1 cellular context compared by ENCODE assay signal in genomic region chr15:101251830-101252820, GRCh38.
TF ChIP-seq lines count a peak whose summit lies in the region.

CHSY1 (minus strand) TSS chr15:101252048; CDS start chr15:101251456, 592 bp downstream.

TF ChIP-seq in HepG2, 621 proteins besides CTCF, POLR2A, EP300 and RAD21 (continued from another document and continues in another):
- no peak for TF ChIP-seq PLRG1 (conservative IDR thresholded peaks at IDR 0.05)
- no peak for TF ChIP-seq ZNF335 (CRISPR knock-in tag; IDR thresholded peaks at IDR 0.05)
- peak; percentile 54; the same call in 1 of the 2 replicates for TF ChIP-seq ZGPAT (CRISPR knock-in tag; IDR thresholded peaks at IDR 0.05)
- TF ChIP-seq NONO (IDR thresholded peaks at IDR 0.05): no peak
- peak; percentile 29; the same call in 1 of the 2 replicates for TF ChIP-seq NONO (CRISPR knock-in tag; conservative IDR thresholded peaks at IDR 0.05)
- no peak for TF ChIP-seq ZNF672 (CRISPR knock-in tag; IDR thresholded peaks at IDR 0.05)
- peak; percentile 57; the same call in 1 of the 2 replicates for TF ChIP-seq ZBTB14 (CRISPR knock-in tag; IDR thresholded peaks at IDR 0.05)
- TF ChIP-seq POGZ (CRISPR knock-in tag; IDR thresholded peaks at IDR 0.05): peak; percentile 51; the same call in 1 of the 2 replicates
- TF ChIP-seq ASH2L (IDR thresholded peaks at IDR 0.05; ENCODE audit: insufficient read length, low read depth, low read length): peak; percentile 56
- TF ChIP-seq, protein P1, sequence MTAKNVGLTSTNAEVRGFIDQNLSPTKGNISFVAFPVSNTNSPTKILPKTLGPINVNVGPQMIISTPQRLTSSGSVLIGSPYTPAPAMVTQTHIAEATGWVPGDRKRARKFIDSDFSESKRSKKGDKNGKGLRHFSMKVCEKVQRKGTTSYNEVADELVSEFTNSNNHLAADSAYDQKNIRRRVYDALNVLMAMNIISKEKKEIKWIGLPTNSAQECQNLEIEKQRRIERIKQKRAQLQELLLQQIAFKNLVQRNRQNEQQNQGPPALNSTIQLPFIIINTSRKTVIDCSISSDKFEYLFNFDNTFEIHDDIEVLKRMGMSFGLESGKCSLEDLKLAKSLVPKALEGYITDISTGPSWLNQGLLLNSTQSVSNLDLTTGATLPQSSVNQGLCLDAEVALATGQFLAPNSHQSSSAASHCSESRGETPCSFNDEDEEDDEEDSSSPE (CRISPR knock-in tag; IDR thresholded peaks at IDR 0.05): peak; percentile 58
- peak; percentile 83 for TF ChIP-seq GATAD1 (CRISPR knock-in tag; IDR thresholded peaks at IDR 0.05)
- TF ChIP-seq SAP130 (CRISPR knock-in tag; IDR thresholded peaks at IDR 0.05; ENCODE audit: low read depth): peak; percentile 70
- peak; percentile 64 for TF ChIP-seq THAP11 (CRISPR knock-in tag; IDR thresholded peaks at IDR 0.05)
- TF ChIP-seq GPN1 (CRISPR knock-in tag; IDR thresholded peaks at IDR 0.05; ENCODE audit: borderline replicate concordance): 0 out of 2 replicates have a peak, but pooled peaks have one; percentile 38
- TF ChIP-seq, protein P2, sequence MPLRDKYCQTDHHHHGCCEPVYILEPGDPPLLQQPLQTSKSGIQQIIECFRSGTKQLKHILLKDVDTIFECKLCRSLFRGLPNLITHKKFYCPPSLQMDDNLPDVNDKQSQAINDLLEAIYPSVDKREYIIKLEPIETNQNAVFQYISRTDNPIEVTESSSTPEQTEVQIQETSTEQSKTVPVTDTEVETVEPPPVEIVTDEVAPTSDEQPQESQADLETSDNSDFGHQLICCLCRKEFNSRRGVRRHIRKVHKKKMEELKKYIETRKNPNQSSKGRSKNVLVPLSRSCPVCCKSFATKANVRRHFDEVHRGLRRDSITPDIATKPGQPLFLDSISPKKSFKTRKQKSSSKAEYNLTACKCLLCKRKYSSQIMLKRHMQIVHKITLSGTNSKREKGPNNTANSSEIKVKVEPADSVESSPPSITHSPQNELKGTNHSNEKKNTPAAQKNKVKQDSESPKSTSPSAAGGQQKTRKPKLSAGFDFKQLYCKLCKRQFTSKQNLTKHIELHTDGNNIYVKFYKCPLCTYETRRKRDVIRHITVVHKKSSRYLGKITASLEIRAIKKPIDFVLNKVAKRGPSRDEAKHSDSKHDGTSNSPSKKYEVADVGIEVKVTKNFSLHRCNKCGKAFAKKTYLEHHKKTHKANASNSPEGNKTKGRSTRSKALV (CRISPR knock-in tag; IDR thresholded peaks at IDR 0.05): peak; percentile 53; the same call in 1 of the 2 replicates
- peak; percentile 48 for TF ChIP-seq CEBPG (CRISPR knock-in tag; IDR thresholded peaks at IDR 0.05)
- TF ChIP-seq U2AF1 (optimal IDR thresholded peaks at IDR 0.05; ENCODE audit: low read depth, low read length): no peak
- 0 out of 2 replicates have a peak, but pooled peaks have one; percentile 48 for TF ChIP-seq ZBTB25 (CRISPR knock-in tag; IDR thresholded peaks at IDR 0.05)
- TF ChIP-seq, protein P3, sequence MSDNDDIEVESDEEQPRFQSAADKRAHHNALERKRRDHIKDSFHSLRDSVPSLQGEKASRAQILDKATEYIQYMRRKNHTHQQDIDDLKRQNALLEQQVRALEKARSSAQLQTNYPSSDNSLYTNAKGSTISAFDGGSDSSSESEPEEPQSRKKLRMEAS (IDR thresholded peaks at IDR 0.05): peak; percentile 78
- peak; percentile 81 for TF ChIP-seq DRAP1 (CRISPR knock-in tag; IDR thresholded peaks at IDR 0.05)
- TF ChIP-seq ZNF446 (CRISPR knock-in tag; IDR thresholded peaks at IDR 0.05): 0 out of 2 replicates have a peak, but pooled peaks have one; percentile 19
- TF ChIP-seq, protein P4, sequence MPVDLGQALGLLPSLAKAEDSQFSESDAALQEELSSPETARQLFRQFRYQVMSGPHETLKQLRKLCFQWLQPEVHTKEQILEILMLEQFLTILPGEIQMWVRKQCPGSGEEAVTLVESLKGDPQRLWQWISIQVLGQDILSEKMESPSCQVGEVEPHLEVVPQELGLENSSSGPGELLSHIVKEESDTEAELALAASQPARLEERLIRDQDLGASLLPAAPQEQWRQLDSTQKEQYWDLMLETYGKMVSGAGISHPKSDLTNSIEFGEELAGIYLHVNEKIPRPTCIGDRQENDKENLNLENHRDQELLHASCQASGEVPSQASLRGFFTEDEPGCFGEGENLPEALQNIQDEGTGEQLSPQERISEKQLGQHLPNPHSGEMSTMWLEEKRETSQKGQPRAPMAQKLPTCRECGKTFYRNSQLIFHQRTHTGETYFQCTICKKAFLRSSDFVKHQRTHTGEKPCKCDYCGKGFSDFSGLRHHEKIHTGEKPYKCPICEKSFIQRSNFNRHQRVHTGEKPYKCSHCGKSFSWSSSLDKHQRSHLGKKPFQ (CRISPR knock-in tag; IDR thresholded peaks at IDR 0.05; ENCODE audit: insufficient replicate concordance): peak; percentile 36
- TF ChIP-seq ZBTB7A (CRISPR knock-in tag; IDR thresholded peaks at IDR 0.05): no peak
- peak; percentile 47; the same call in 1 of the 2 replicates for TF ChIP-seq SALL2 (CRISPR knock-in tag; IDR thresholded peaks at IDR 0.05)
- TF ChIP-seq ZNF143 (CRISPR knock-in tag; IDR thresholded peaks at IDR 0.05): 0 out of 2 replicates have a peak, but pooled peaks have one; percentile 18
- 0 out of 2 replicates have a peak, but pooled peaks have one; percentile 31 for TF ChIP-seq MXD1 (CRISPR knock-in tag; IDR thresholded peaks at IDR 0.05)
- TF ChIP-seq ZNF331 (CRISPR knock-in tag; IDR thresholded peaks at IDR 0.05): 0 out of 2 replicates have a peak, but pooled peaks have one; percentile 31
- peak; percentile 59; the same call in 1 of the 2 replicates for TF ChIP-seq CEBPB (IDR thresholded peaks at IDR 0.05; ENCODE audit: borderline replicate concordance, low read depth, low read length)
- peak; percentile 83 for TF ChIP-seq YY1 (IDR thresholded peaks at IDR 0.05; ENCODE audit: insufficient read depth, insufficient replicate concordance, low read depth, low read length)
- TF ChIP-seq SPEN (CRISPR knock-in tag; IDR thresholded peaks at IDR 0.05; ENCODE audit: low read depth): peak; percentile 52; the same call in 1 of the 2 replicates
- TF ChIP-seq, protein P5, sequence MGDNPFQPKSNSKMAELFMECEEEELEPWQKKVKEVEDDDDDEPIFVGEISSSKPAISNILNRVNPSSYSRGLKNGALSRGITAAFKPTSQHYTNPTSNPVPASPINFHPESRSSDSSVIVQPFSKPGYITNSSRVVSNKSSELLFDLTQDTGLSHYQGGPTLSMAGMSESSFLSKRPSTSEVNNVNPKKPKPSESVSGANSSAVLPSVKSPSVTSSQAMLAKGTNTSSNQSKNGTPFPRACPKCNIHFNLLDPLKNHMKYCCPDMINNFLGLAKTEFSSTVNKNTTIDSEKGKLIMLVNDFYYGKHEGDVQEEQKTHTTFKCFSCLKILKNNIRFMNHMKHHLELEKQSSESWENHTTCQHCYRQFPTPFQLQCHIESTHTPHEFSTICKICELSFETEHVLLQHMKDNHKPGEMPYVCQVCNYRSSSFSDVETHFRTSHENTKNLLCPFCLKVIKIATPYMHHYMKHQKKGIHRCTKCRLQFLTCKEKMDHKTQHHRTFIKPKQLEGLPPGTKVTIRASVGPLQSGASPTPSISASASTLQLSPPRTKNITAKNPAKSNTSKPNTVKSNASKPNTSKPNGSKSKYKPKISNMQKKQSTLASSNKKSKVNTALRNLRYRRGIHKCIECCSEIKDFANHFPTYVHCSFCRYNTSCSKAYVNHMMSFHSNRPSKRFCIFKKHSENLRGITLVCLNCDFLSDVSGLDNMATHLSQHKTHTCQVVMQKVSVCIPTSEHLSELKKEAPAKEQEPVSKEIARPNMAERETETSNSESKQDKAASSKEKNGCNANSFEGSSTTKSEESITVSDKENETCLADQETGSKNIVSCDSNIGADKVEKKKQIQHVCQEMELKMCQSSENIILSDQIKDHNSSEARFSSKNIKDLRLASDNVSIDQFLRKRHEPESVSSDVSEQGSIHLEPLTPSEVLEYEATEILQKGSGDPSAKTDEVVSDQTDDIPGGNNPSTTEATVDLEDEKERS (CRISPR knock-in tag; IDR thresholded peaks at IDR 0.05): no peak
- TF ChIP-seq ZNF501 (CRISPR knock-in tag; IDR thresholded peaks at IDR 0.05): 0 out of 2 replicates have a peak, but pooled peaks have one; percentile 21
- TF ChIP-seq HNF4G (IDR thresholded peaks at IDR 0.05; ENCODE audit: borderline replicate concordance, low read depth, low read length): 0 out of 2 replicates have a peak, but pooled peaks have one; percentile 4
- TF ChIP-seq HNF4G (CRISPR knock-in tag; IDR thresholded peaks at IDR 0.05; ENCODE audit: borderline replicate concordance, low read depth): no peak
- peak; percentile 51; the same call in 1 of the 2 replicates for TF ChIP-seq TFDP1 (CRISPR knock-in tag; IDR thresholded peaks at IDR 0.05; ENCODE audit: borderline replicate concordance)
- no peak for TF ChIP-seq EEA1 (CRISPR knock-in tag; IDR thresholded peaks at IDR 0.05; ENCODE audit: borderline replicate concordance)
- TF ChIP-seq, protein P6, sequence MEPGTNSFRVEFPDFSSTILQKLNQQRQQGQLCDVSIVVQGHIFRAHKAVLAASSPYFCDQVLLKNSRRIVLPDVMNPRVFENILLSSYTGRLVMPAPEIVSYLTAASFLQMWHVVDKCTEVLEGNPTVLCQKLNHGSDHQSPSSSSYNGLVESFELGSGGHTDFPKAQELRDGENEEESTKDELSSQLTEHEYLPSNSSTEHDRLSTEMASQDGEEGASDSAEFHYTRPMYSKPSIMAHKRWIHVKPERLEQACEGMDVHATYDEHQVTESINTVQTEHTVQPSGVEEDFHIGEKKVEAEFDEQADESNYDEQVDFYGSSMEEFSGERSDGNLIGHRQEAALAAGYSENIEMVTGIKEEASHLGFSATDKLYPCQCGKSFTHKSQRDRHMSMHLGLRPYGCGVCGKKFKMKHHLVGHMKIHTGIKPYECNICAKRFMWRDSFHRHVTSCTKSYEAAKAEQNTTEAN (CRISPR knock-in tag; conservative IDR thresholded peaks at IDR 0.05): peak; percentile 24; the same call in 1 of the 2 replicates
- no peak for TF ChIP-seq SP1 (IDR thresholded peaks at IDR 0.05)
- TF ChIP-seq SP1 (CRISPR knock-in tag; IDR thresholded peaks at IDR 0.05): peak; percentile 61
- TF ChIP-seq ZNF772 (CRISPR knock-in tag; IDR thresholded peaks at IDR 0.05): no peak
- TF ChIP-seq RXRA (CRISPR knock-in tag; IDR thresholded peaks at IDR 0.05): 0 out of 2 replicates have a peak, but pooled peaks have one; percentile 54
- peak; percentile 55; the same call in 1 of the 2 replicates for TF ChIP-seq MEIS2 (CRISPR knock-in tag; IDR thresholded peaks at IDR 0.05)
- TF ChIP-seq NFYC (CRISPR knock-in tag; IDR thresholded peaks at IDR 0.05): peak; percentile 77
- peak; percentile 66; the same call in 1 of the 2 replicates for TF ChIP-seq ZFY (CRISPR knock-in tag; IDR thresholded peaks at IDR 0.05)
- peak in 1 of 2 experiments; percentile 54; a peak in 1 of 4 replicates for TF ChIP-seq KLF16 (CRISPR knock-in tag; IDR thresholded peaks at IDR 0.05)
- TF ChIP-seq SMYD3 (CRISPR knock-in tag; IDR thresholded peaks at IDR 0.05): no peak
- peak; percentile 80 for TF ChIP-seq ZMYM4 (CRISPR knock-in tag; IDR thresholded peaks at IDR 0.05)
- no peak for TF ChIP-seq SUZ12 (IDR thresholded peaks at IDR 0.05; ENCODE audit: low read depth, low read length)
- no peak for TF ChIP-seq ZFP37 (CRISPR knock-in tag; IDR thresholded peaks at IDR 0.05; ENCODE audit: borderline replicate concordance)
- TF ChIP-seq XRCC5 (optimal IDR thresholded peaks at IDR 0.05; ENCODE audit: low read length): peak; percentile 19
